8 cellular contexts compared by ENCODE assay signal in the genomic region with DNA sequence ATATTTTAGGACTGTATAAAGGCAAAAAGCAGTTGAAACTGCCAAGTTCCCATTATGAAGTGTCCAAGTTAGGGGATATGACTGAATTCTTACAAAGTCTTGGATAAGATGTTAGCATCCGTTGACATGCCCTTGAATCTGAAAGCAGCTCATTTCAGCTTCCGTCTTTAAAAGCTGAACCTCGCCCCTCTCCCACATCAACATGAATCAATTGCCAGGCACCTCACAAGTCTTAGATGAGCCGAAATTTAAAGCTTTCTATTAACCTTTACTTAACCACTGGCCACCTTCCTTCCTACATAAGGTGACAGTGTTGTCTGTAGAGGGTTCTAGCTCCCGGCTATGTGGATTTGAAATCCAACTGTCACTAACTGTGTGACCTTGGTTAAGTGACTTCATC. TPM values are rescaled to one million over a fixed set of nuclear protein-coding genes. Genes with fewer than 3 reads are reported as not detected.
A peak's percentile ranks its signal among the peaks of the same experiment; 100 is the strongest.
DNase-seq lines count a peak whose midpoint lies in the region; ATAC-seq and TF ChIP-seq lines count a peak whose summit lies in the region.

No MANE protein-coding gene starts in this region.

- H3K27ac ChIP-seq in heart right ventricle, result peak overlapping the region in 9 of 10 donors; percentile 76 to 94 (median 92)

- H3K36me3 Mint-ChIP-seq in activated T-helper 2 cell treated with anti-CD3 and anti-CD28 coated beads, Interferon-gamma antibody, Interleukin-2, Interleukin-4, amounts not matched to agents 10 μg/mL and 5 μg/mL and 100 μg/mL, durations not matched to agents 14 hours and 24 hours and 36 hours (ENCODE audit: low read depth), result peaks cover 40% of the 10 kb centered on the region
- H3K36me3 Mint-ChIP-seq in immature natural killer cell, result no peaks in the 10 kb centered on the region
- H3K36me3 Mint-ChIP-seq in stimulated activated naive B cell treated with anti-CD40 and anti-IgM and Interleukin-4, amounts not matched to agents 10 μg/mL and 1 μg/mL and 100 μg/mL, for 72 hours, result peaks cover 18 to 23% of the 10 kb centered on the region in 2 donors

- peaks cover 0 to 5% (median 0%) of the 10 kb centered on the region in 9 donors for H3K36me3 ChIP-seq in heart right ventricle

- no peaks in the 10 kb centered on the region for H3K9me3 ChIP-seq in heart right ventricle

- peaks cover 12 to 79% (median 70%) of the 10 kb centered on the region in 9 donors for H3K4me1 ChIP-seq in heart right ventricle

- WGBS in heart right ventricle, 2 donors, result 0 to 3% methylated on average over 5 of the region's 5 CpGs

- TF ChIP-seq CTCF in heart right ventricle (IDR thresholded peaks at IDR 0.05), result no peak

- no peaks in the 10 kb centered on the region for H3K27me3 ChIP-seq in heart right ventricle

- H3K4me3 ChIP-seq in heart right ventricle, result peak overlapping the region; percentile 71 to 99 (median 94)

- intact Hi-C loops in heart right ventricle (cut with DNase I) (loop anchor here in 4 of 10 donors (5.0 to 10.0 kb wide), 4 partner anchors 44 to 146 kb away; no protein-coding TSS in a partner anchor), Right ventricle myocardium superior (cut with DNase I) (no loop called here)
- intact Hi-C loops in activated T-helper 2 cell treated with anti-CD3 and anti-CD28 coated beads, Interferon-gamma antibody, Interleukin-2, Interleukin-4, amounts not matched to agents 10 μg/mL and 5 μg/mL and 100 μg/mL, durations not matched to agents 14 hours and 24 hours and 36 hours (cut with micrococcal nuclease), result loop anchor here (1.0 kb wide), 1 partner anchor 85 kb away; no protein-coding TSS in a partner anchor

- peak overlapping the region; percentile 99 for H3K27ac Mint-ChIP-seq in activated T-helper 2 cell treated with anti-CD3 and anti-CD28 coated beads, Interferon-gamma antibody, Interleukin-2, Interleukin-4, amounts not matched to agents 10 μg/mL and 5 μg/mL and 100 μg/mL, durations not matched to agents 14 hours and 24 hours and 36 hours
- H3K27ac Mint-ChIP-seq in immature natural killer cell, result peak overlapping the region; percentile 93 to 99 (median 97)
- H3K27ac Mint-ChIP-seq in stimulated activated naive B cell treated with anti-CD40 and anti-IgM and Interleukin-4, amounts not matched to agents 10 μg/mL and 1 μg/mL and 100 μg/mL, for 72 hours, result peak overlapping the region; percentile 98

- H3K9me3 Mint-ChIP-seq in activated T-helper 2 cell treated with anti-CD3 and anti-CD28 coated beads, Interferon-gamma antibody, Interleukin-2, Interleukin-4, amounts not matched to agents 10 μg/mL and 5 μg/mL and 100 μg/mL, durations not matched to agents 14 hours and 24 hours and 36 hours, result no peaks in the 10 kb centered on the region
- no peaks in the 10 kb centered on the region for H3K9me3 Mint-ChIP-seq in immature natural killer cell
- no peaks in the 10 kb centered on the region for H3K9me3 Mint-ChIP-seq in stimulated activated naive B cell treated with anti-CD40 and anti-IgM and Interleukin-4, amounts not matched to agents 10 μg/mL and 1 μg/mL and 100 μg/mL, for 72 hours

- ATAC-seq in heart right ventricle (no peak), Right ventricle myocardium superior (ENCODE audit: poor library complexity) (no peak), GM21576 (IDR thresholded peaks at IDR 0.05; ENCODE audit: unreplicated experiment) (no peak)
- no peak for ATAC-seq in stimulated activated naive B cell treated with anti-CD40 and anti-IgM and Interleukin-4, amounts not matched to agents 10 μg/mL and 1 μg/mL and 100 μg/mL, for 72 hours (replicated peaks)

- no peaks in the 10 kb centered on the region for H3K27me3 Mint-ChIP-seq in activated T-helper 2 cell treated with anti-CD3 and anti-CD28 coated beads, Interferon-gamma antibody, Interleukin-2, Interleukin-4, amounts not matched to agents 10 μg/mL and 5 μg/mL and 100 μg/mL, durations not matched to agents 14 hours and 24 hours and 36 hours (ENCODE audit: low read depth)
- peaks cover 13 to 19% (median 14%) of the 10 kb centered on the region in 3 donors for H3K27me3 Mint-ChIP-seq in immature natural killer cell (ENCODE audit: low read depth in 3 of 3)
- no peaks in the 10 kb centered on the region for H3K27me3 Mint-ChIP-seq in stimulated activated naive B cell treated with anti-CD40 and anti-IgM and Interleukin-4, amounts not matched to agents 10 μg/mL and 1 μg/mL and 100 μg/mL, for 72 hours

- no peak for DNase-seq in heart right ventricle
- DNase-seq in Right ventricle myocardium superior, result no peak
- DNase-seq in activated T-helper 2 cell treated with anti-CD3 and anti-CD28 coated beads, Interferon-gamma antibody, Interleukin-2, Interleukin-4, amounts not matched to agents 10 μg/mL and 5 μg/mL and 100 μg/mL, durations not matched to agents 14 hours and 24 hours and 36 hours (ENCODE audit: low spot score), result no peak
- DNase-seq in immature natural killer cell, result peak in 2 of 3 donors; percentile 10 to 20
- no peak for DNase-seq in stimulated activated naive B cell treated with anti-CD40 and anti-IgM and Interleukin-4, amounts not matched to agents 10 μg/mL and 1 μg/mL and 100 μg/mL, for 72 hours
- DNase-seq in T-helper 9 cell, result no peak
- DNase-seq in cerebellar nuclear complex (lab: John Stamatoyannopoulos, UW), result no peak

- peaks cover 48% of the 10 kb centered on the region for H3K4me1 Mint-ChIP-seq in activated T-helper 2 cell treated with anti-CD3 and anti-CD28 coated beads, Interferon-gamma antibody, Interleukin-2, Interleukin-4, amounts not matched to agents 10 μg/mL and 5 μg/mL and 100 μg/mL, durations not matched to agents 14 hours and 24 hours and 36 hours (ENCODE audit: low read depth)
- H3K4me1 Mint-ChIP-seq in immature natural killer cell, result peaks cover 58 to 70% of the 10 kb centered on the region in 2 donors
- H3K4me1 Mint-ChIP-seq in stimulated activated naive B cell treated with anti-CD40 and anti-IgM and Interleukin-4, amounts not matched to agents 10 μg/mL and 1 μg/mL and 100 μg/mL, for 72 hours, result peaks cover 26 to 52% of the 10 kb centered on the region in 2 donors

- peak overlapping the region; percentile 100 for H3K4me3 Mint-ChIP-seq in activated T-helper 2 cell treated with anti-CD3 and anti-CD28 coated beads, Interferon-gamma antibody, Interleukin-2, Interleukin-4, amounts not matched to agents 10 μg/mL and 5 μg/mL and 100 μg/mL, durations not matched to agents 14 hours and 24 hours and 36 hours (ENCODE audit: low read depth)
- peak overlapping the region; percentile 99 to 100 (median 100) for H3K4me3 Mint-ChIP-seq in immature natural killer cell
- H3K4me3 Mint-ChIP-seq in stimulated activated naive B cell treated with anti-CD40 and anti-IgM and Interleukin-4, amounts not matched to agents 10 μg/mL and 1 μg/mL and 100 μg/mL, for 72 hours, result peak overlapping the region; percentile 90 to 92

RNA-seq across cellular contexts. Expression of gene PPP1CC, which starts 1.3 kb away (rescaled TPM):
- total RNA-seq in heart right ventricle (100 to 1,000 TPM; 116 to 248 (median 137) TPM), Right ventricle myocardium superior (175 TPM)
- polyA plus RNA-seq in heart right ventricle (10 to 100 TPM; 66.0 to 84.2 TPM), immature natural killer cell (100 to 1,000 TPM in 1 of 3 donors, 10 to 100 TPM in 2; 74.3 to 116 (median 89.8) TPM)
- 241 and 244 TPM in 2 replicates for total RNA-seq in activated T-helper 2 cell treated with anti-CD3 and anti-CD28 coated beads, Interferon-gamma antibody, Interleukin-2, Interleukin-4, amounts not matched to agents 10 μg/mL and 5 μg/mL and 100 μg/mL, durations not matched to agents 14 hours and 24 hours and 36 hours

RNA-seq across cellular contexts. Expression of gene HVCN1, which starts 52.5 kb away (rescaled TPM):
- total RNA-seq in heart right ventricle (10 to 100 TPM in 5 of 10 donors, 1 to 10 TPM in 5; 5.1 to 74.1 (median 9.0) TPM), Right ventricle myocardium superior (11.9 TPM)
- polyA plus RNA-seq in heart right ventricle (10 to 100 TPM; 15.4 to 17.9 TPM), immature natural killer cell (10 to 100 TPM; 28.8 to 54.0 (median 33.3) TPM)
- total RNA-seq in activated T-helper 2 cell treated with anti-CD3 and anti-CD28 coated beads, Interferon-gamma antibody, Interleukin-2, Interleukin-4, amounts not matched to agents 10 μg/mL and 5 μg/mL and 100 μg/mL, durations not matched to agents 14 hours and 24 hours and 36 hours, result 9.7 TPM in 2 replicates

Comparison
In these comparisons a context has a peak if more than half of its experiments do, and no peak if none do; other contexts are left out.
1. DNase-seq: peak in immature natural killer cell (2 of 3); none in heart right ventricle (0 of 2), Right ventricle myocardium superior (single experiment), activated T-helper 2 cell treated with anti-CD3 and anti-CD28 coated beads, Interferon-gamma antibody, Interleukin-2, Interleukin-4, amounts not matched to agents 10 μg/mL and 5 μg/mL and 100 μg/mL, durations not matched to agents 14 hours and 24 hours and 36 hours (single experiment), stimulated activated naive B cell treated with anti-CD40 and anti-IgM and Interleukin-4, amounts not matched to agents 10 μg/mL and 1 μg/mL and 100 μg/mL, for 72 hours (single experiment), T-helper 9 cell (single experiment) and cerebellar nuclear complex (0 of 2).
2. Peak in every context shown above with its lines, with median percentiles within 50 percentile points of each other: H3K27ac Mint-ChIP-seq and H3K4me3 Mint-ChIP-seq.